ENCODE assay signal across 1 cellular context in genomic region chr3:195914648-195915473, GRCh38.
A peak's percentile ranks its signal among the peaks of the same experiment; 100 is the strongest.
TF ChIP-seq lines count a peak whose summit lies in the region.

No MANE protein-coding gene starts in this region.

TF ChIP-seq in K562, 482 proteins besides CTCF, POLR2A, EP300 and RAD21 (continued from another document and continues in another):
- TF ChIP-seq SIN3A (IDR thresholded peaks at IDR 0.05; ENCODE audit: borderline replicate concordance in 2 of 2, control insufficient read depth in 1 of 2, low read depth in 2 of 2, low read length in 2 of 2) (no peak), KDM1A (IDR thresholded peaks at IDR 0.05) (peak; percentile 60 to 68; a peak in 3 of 4 replicates), CTBP1 (IDR thresholded peaks at IDR 0.05; ENCODE audit: borderline replicate concordance) (peak; percentile 96), TRIM24 (IDR thresholded peaks at IDR 0.05) (no peak), RFX5 (IDR thresholded peaks at IDR 0.05; ENCODE audit: low read depth, low read length) (0 out of 2 replicates have a peak, but pooled peaks have one; percentile 16), PURB (CRISPR knock-in tag; IDR thresholded peaks at IDR 0.05; ENCODE audit: low read depth) (no peak), MEF2A (IDR thresholded peaks at IDR 0.05; ENCODE audit: control insufficient read depth, low read depth, low read length) (no peak), RAD51 (IDR thresholded peaks at IDR 0.05; ENCODE audit: borderline replicate concordance, low read depth) (no peak), POLR2G (IDR thresholded peaks at IDR 0.05; ENCODE audit: low read depth, low read length) (no peak), TEAD4 (IDR thresholded peaks at IDR 0.05; ENCODE audit: low read length) (no peak), TEAD4 (CRISPR knock-in tag; IDR thresholded peaks at IDR 0.05; ENCODE audit: borderline replicate concordance) (no peak), NFYB (IDR thresholded peaks at IDR 0.05; ENCODE audit: extremely low read depth, insufficient read length) (peak; percentile 89), MAFK (IDR thresholded peaks at IDR 0.05; ENCODE audit: low read length) (0 out of 2 replicates have a peak, but pooled peaks have one; percentile 32), KAT2B (IDR thresholded peaks at IDR 0.05; ENCODE audit: low read depth, low read length) (no peak), MIER1 (IDR thresholded peaks at IDR 0.05; ENCODE audit: low read depth) (no peak), RNF219 (CRISPR knock-in tag; IDR thresholded peaks at IDR 0.05) (no peak), ARID1B (IDR thresholded peaks at IDR 0.05) (no peak), ELF2 (CRISPR knock-in tag; IDR thresholded peaks at IDR 0.05) (no peak), ZFPM2 (CRISPR knock-in tag; IDR thresholded peaks at IDR 0.05) (no peak), SP2 (IDR thresholded peaks at IDR 0.05; ENCODE audit: extremely low read depth, low read depth, low read length, poor library complexity, severe bottlenecking) (no peak), CBX3 (IDR thresholded peaks at IDR 0.05; ENCODE audit: borderline replicate concordance in 1 of 2, low read length in 2 of 2) (no peak), RBFOX2 (IDR thresholded peaks at IDR 0.05; ENCODE audit: low read depth, low read length) (no peak), CC2D1A (IDR thresholded peaks at IDR 0.05) (peak; percentile 76), ZBTB33 (CRISPR knock-in tag; IDR thresholded peaks at IDR 0.05) (no peak), TGIF2 (CRISPR knock-in tag; IDR thresholded peaks at IDR 0.05) (no peak), NFRKB (IDR thresholded peaks at IDR 0.05; ENCODE audit: low read depth) (no peak), ZNF239 (CRISPR knock-in tag; IDR thresholded peaks at IDR 0.05) (no peak), CREB1 (IDR thresholded peaks at IDR 0.05) (peak; percentile 84), CREB1 (CRISPR knock-in tag; IDR thresholded peaks at IDR 0.05) (peak; percentile 72), DPF2 (IDR thresholded peaks at IDR 0.05) (peak; percentile 29; the same call in 1 of the 2 replicates), TFE3 (CRISPR knock-in tag; IDR thresholded peaks at IDR 0.05) (no peak), RCOR1 (IDR thresholded peaks at IDR 0.05; ENCODE audit: borderline replicate concordance in 1 of 2, low read depth in 2 of 2, low read length in 2 of 2) (peak in 1 of 2 experiments; percentile 91; a peak in 1 of 4 replicates), TAF15 (IDR thresholded peaks at IDR 0.05; ENCODE audit: low read depth, low read length) (no peak), ATF1 (CRISPR knock-in tag; IDR thresholded peaks at IDR 0.05) (no peak), ATF1 (tag; IDR thresholded peaks at IDR 0.05) (peak; percentile 90), ESRRA (IDR thresholded peaks at IDR 0.05; ENCODE audit: borderline replicate concordance, low read depth) (peak; percentile 73; the same call in 1 of the 2 replicates), SREBF2 (CRISPR knock-in tag; IDR thresholded peaks at IDR 0.05) (no peak), MTA3 (IDR thresholded peaks at IDR 0.05; ENCODE audit: borderline replicate concordance) (peak; percentile 61; the same call in 1 of the 2 replicates), SMC3 (conservative IDR thresholded peaks at IDR 0.05; ENCODE audit: insufficient read depth, low read depth, low read length) (peak; percentile 94), ARID3A (IDR thresholded peaks at IDR 0.05; ENCODE audit: borderline replicate concordance, low read depth, low read length) (no peak), YY1 (IDR thresholded peaks at IDR 0.05; ENCODE audit: borderline replicate concordance in 1 of 3, control insufficient read depth in 1 of 3, extremely low read depth in 1 of 3, insufficient read depth in 3 of 3, insufficient read length in 1 of 3, insufficient replicate concordance in 2 of 3, low read depth in 1 of 3, low read length in 2 of 3) (peak in 2 of 3 experiments; percentile 44 to 65), ZZZ3 (IDR thresholded peaks at IDR 0.05) (no peak), FOSL1 (tag; conservative IDR thresholded peaks at IDR 0.05) (peak; percentile 88), BRF1 (IDR thresholded peaks at IDR 0.05; ENCODE audit: borderline replicate concordance, extremely low read depth, insufficient read length) (no peak), TCF15 (CRISPR knock-in tag; IDR thresholded peaks at IDR 0.05) (no peak), ERF (CRISPR knock-in tag; IDR thresholded peaks at IDR 0.05) (no peak), ZKSCAN1 (IDR thresholded peaks at IDR 0.05; ENCODE audit: low read depth, low read length) (no peak), ZNF212 (CRISPR knock-in tag; IDR thresholded peaks at IDR 0.05) (no peak), TARDBP (IDR thresholded peaks at IDR 0.05) (peak; percentile 70; the same call in 1 of the 2 replicates), ADNP (tag; IDR thresholded peaks at IDR 0.05) (no peak), SNIP1 (IDR thresholded peaks at IDR 0.05; ENCODE audit: low read depth) (no peak), ZNF561 (CRISPR knock-in tag; conservative IDR thresholded peaks at IDR 0.05) (no peak), IFI16 (CRISPR knock-in tag; IDR thresholded peaks at IDR 0.05) (no peak), PHF21A (IDR thresholded peaks at IDR 0.05; ENCODE audit: borderline replicate concordance, low read depth) (peak; percentile 67; the same call in 1 of the 2 replicates), CCAR2 (IDR thresholded peaks at IDR 0.05; ENCODE audit: low read depth, low read length) (no peak)
- TF ChIP-seq, protein P1, sequence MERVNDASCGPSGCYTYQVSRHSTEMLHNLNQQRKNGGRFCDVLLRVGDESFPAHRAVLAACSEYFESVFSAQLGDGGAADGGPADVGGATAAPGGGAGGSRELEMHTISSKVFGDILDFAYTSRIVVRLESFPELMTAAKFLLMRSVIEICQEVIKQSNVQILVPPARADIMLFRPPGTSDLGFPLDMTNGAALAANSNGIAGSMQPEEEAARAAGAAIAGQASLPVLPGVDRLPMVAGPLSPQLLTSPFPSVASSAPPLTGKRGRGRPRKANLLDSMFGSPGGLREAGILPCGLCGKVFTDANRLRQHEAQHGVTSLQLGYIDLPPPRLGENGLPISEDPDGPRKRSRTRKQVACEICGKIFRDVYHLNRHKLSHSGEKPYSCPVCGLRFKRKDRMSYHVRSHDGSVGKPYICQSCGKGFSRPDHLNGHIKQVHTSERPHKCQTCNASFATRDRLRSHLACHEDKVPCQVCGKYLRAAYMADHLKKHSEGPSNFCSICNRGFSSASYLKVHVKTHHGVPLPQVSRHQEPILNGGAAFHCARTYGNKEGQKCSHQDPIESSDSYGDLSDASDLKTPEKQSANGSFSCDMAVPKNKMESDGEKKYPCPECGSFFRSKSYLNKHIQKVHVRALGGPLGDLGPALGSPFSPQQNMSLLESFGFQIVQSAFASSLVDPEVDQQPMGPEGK (CRISPR knock-in tag; IDR thresholded peaks at IDR 0.05; ENCODE audit: borderline replicate concordance): no peak
- TF ChIP-seq, protein P2, sequence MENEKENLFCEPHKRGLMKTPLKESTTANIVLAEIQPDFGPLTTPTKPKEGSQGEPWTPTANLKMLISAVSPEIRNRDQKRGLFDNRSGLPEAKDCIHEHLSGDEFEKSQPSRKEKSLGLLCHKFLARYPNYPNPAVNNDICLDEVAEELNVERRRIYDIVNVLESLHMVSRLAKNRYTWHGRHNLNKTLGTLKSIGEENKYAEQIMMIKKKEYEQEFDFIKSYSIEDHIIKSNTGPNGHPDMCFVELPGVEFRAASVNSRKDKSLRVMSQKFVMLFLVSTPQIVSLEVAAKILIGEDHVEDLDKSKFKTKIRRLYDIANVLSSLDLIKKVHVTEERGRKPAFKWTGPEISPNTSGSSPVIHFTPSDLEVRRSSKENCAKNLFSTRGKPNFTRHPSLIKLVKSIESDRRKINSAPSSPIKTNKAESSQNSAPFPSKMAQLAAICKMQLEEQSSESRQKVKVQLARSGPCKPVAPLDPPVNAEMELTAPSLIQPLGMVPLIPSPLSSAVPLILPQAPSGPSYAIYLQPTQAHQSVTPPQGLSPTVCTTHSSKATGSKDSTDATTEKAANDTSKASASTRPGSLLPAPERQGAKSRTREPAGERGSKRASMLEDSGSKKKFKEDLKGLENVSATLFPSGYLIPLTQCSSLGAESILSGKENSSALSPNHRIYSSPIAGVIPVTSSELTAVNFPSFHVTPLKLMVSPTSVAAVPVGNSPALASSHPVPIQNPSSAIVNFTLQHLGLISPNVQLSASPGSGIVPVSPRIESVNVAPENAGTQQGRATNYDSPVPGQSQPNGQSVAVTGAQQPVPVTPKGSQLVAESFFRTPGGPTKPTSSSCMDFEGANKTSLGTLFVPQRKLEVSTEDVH (IDR thresholded peaks at IDR 0.05; ENCODE audit: low read depth, partially characterized antibody): peak; percentile 40
- TF ChIP-seq, protein P3, sequence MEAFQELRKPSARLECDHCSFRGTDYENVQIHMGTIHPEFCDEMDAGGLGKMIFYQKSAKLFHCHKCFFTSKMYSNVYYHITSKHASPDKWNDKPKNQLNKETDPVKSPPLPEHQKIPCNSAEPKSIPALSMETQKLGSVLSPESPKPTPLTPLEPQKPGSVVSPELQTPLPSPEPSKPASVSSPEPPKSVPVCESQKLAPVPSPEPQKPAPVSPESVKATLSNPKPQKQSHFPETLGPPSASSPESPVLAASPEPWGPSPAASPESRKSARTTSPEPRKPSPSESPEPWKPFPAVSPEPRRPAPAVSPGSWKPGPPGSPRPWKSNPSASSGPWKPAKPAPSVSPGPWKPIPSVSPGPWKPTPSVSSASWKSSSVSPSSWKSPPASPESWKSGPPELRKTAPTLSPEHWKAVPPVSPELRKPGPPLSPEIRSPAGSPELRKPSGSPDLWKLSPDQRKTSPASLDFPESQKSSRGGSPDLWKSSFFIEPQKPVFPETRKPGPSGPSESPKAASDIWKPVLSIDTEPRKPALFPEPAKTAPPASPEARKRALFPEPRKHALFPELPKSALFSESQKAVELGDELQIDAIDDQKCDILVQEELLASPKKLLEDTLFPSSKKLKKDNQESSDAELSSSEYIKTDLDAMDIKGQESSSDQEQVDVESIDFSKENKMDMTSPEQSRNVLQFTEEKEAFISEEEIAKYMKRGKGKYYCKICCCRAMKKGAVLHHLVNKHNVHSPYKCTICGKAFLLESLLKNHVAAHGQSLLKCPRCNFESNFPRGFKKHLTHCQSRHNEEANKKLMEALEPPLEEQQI (IDR thresholded peaks at IDR 0.05): no peak
- TF ChIP-seq, protein P4, sequence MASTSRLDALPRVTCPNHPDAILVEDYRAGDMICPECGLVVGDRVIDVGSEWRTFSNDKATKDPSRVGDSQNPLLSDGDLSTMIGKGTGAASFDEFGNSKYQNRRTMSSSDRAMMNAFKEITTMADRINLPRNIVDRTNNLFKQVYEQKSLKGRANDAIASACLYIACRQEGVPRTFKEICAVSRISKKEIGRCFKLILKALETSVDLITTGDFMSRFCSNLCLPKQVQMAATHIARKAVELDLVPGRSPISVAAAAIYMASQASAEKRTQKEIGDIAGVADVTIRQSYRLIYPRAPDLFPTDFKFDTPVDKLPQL (IDR thresholded peaks at IDR 0.05; ENCODE audit: extremely low read depth, insufficient read length): no peak
